ENCODE assay signal across 8 cellular contexts in the genomic region with DNA sequence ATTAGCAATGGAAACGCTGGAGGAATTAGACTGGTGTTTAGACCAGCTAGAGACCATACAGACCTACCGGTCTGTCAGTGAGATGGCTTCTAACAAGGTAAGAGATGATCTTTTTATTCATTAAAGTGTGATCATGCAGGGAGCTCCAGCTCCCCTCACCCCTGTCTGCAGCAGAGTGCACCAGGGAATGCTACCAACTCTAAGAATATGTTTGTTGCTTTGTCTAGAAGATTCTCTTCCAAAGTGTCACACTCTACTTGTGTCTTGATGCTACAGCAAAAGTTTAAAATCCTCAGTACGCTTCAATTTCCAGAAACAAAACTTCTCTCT.
A peak's percentile ranks its signal among the peaks of the same experiment; 100 is the strongest.
DNase-seq lines count a peak whose midpoint lies in the region; ATAC-seq, FAIRE-seq and TF ChIP-seq lines count a peak whose summit lies in the region.

No MANE protein-coding gene starts in this region.

- H3K27me3 Mint-ChIP-seq in neural crest cell (ENCODE audit: low read depth): no peaks in the 10 kb centered on the region

- H3K9me3 ChIP-seq in BLaER1 (no peaks in the 10 kb centered on the region; the same call in 1 of the 2 replicates), endothelial cell of umbilical vein (replicated peaks; ENCODE audit: control insufficient read depth, insufficient read depth, low read length) (no peaks in the 10 kb centered on the region)

- H3K27me3 ChIP-seq in BLaER1: peaks cover 35% of the 10 kb centered on the region; the same call in 1 of the 2 replicates
- H3K27me3 ChIP-seq in endothelial cell of umbilical vein (ENCODE audit: control insufficient read depth in 2 of 2, insufficient read depth in 2 of 2, low read length in 2 of 2): no peaks in the 10 kb centered on the region

- no peaks in the 10 kb centered on the region for H3K9me3 Mint-ChIP-seq in neural crest cell

- H3K36me3 ChIP-seq in BLaER1: no peaks in the 10 kb centered on the region
- peaks cover 0 to 4% of the 10 kb centered on the region in 2 experiments for H3K36me3 ChIP-seq in endothelial cell of umbilical vein (ENCODE audit: control insufficient read depth in 2 of 2, extremely low read depth in 1 of 2, insufficient read depth in 2 of 2, low read length in 2 of 2)

- H3K9ac ChIP-seq in BLaER1: peak overlapping the region; percentile 25; the same call in 1 of the 2 replicates
- peak overlapping the region; percentile 100 for H3K9ac ChIP-seq in endothelial cell of umbilical vein (replicated peaks; ENCODE audit: extremely low read depth, insufficient read depth, low read length)

- H3K9me1 ChIP-seq in endothelial cell of umbilical vein (replicated peaks; ENCODE audit: control insufficient read depth, extremely low read depth, insufficient read depth, low read length): no peaks in the 10 kb centered on the region

- dilution Hi-C loops in endothelial cell of umbilical vein (cut with MboI; ENCODE audit: extremely low pct_ligation_motif_present, low sequenced_read_pairs): loop anchor here (25.0 kb wide), 1 partner anchor 205 kb away; the partner anchor contains the start of gene SGIP1

- H4K20me1 ChIP-seq in BLaER1 (no peaks in the 10 kb centered on the region), endothelial cell of umbilical vein (replicated peaks; ENCODE audit: control insufficient read depth, extremely low read depth, insufficient read depth, low read length) (no peaks in the 10 kb centered on the region)

- intact Hi-C loops in endothelial cell of umbilical vein (cut with micrococcal nuclease): loop anchor here (1.0 to 10.0 kb wide), 6 partner anchors 31 to 602 kb away; no protein-coding TSS in a partner anchor

- H3K4me1 Mint-ChIP-seq in neural crest cell: peaks cover 68% of the 10 kb centered on the region

- TF ChIP-seq CTCF in LNCaP clone FGC (IDR thresholded peaks at IDR 0.05; ENCODE audit: control insufficient read depth, extremely low read depth, insufficient read depth) (no peak), endothelial cell of umbilical vein (IDR thresholded peaks at IDR 0.05; ENCODE audit: extremely low read depth in 1 of 2, insufficient read depth in 1 of 2, low read depth in 1 of 2, low read length in 2 of 2) (no peak), neural crest cell (conservative IDR thresholded peaks at IDR 0.05) (peak; percentile 7)

- peaks cover 73% of the 10 kb centered on the region for H3K4me1 ChIP-seq in BLaER1
- peaks cover 35% of the 10 kb centered on the region for H3K4me1 ChIP-seq in endothelial cell of umbilical vein (ENCODE audit: control insufficient read depth, extremely low read depth, insufficient read depth, low read length)

- TSS peak; percentile 38 for BruUV-seq in endothelial cell of umbilical vein (replicated peaks; lab: Mats Ljungman, UMichigan)

- no peak for FAIRE-seq in endothelial cell of umbilical vein (lab: Jason Lieb, UNC)

- no peak overlapping the region for H2AFZ ChIP-seq in endothelial cell of umbilical vein (ENCODE audit: low read depth, low read length)

- peaks cover 48% of the 10 kb centered on the region for H3K79me2 ChIP-seq in endothelial cell of umbilical vein (ENCODE audit: control insufficient read depth, insufficient read depth, low read length)

- H3K4me2 ChIP-seq in BLaER1 (peak overlapping the region; percentile 68), endothelial cell of umbilical vein (ENCODE audit: insufficient read depth, low read length) (peak overlapping the region; percentile 100)

- DNase-seq in LNCaP clone FGC (ENCODE audit: low read depth) (no peak), endothelial cell of umbilical vein (ENCODE audit: low read depth, low spot score) (no peak), neural crest cell (ENCODE audit: low read depth, low spot score) (no peak), cerebellar nuclear complex (lab: John Stamatoyannopoulos, UW) (no peak), AG08395 (ENCODE audit: low spot score) (no peak)

- peak overlapping the region; percentile 94 for H3K4me3 Mint-ChIP-seq in neural crest cell

- POLR2A ChIA-PET in endothelial cell of umbilical vein (lab: Charles Lee): interaction anchor here (0.8 to 2.1 kb wide), 11 partner anchors 10 to 80 kb away, joined by 3 to 13 read pairs (median 6); no protein-coding TSS in a partner anchor

- H3K27ac ChIP-seq in BLaER1 (no peak overlapping the region), endothelial cell of umbilical vein (ENCODE audit: insufficient read depth, low read depth, low read length) (peak overlapping the region; percentile 95)

- CTCF ChIA-PET in endothelial cell of umbilical vein (lab: Charles Lee): interaction anchor here (0.7 to 4.1 kb wide), 23 partner anchors 10 to 171 kb away, joined by 3 to 51 read pairs (median 6); no protein-coding TSS in a partner anchor

- no peak for TF ChIP-seq POLR2A in endothelial cell of umbilical vein (IDR thresholded peaks at IDR 0.05; ENCODE audit: low read depth, low read length)

- H3K27ac Mint-ChIP-seq in neural crest cell (ENCODE audit: unreplicated experiment): peak overlapping the region; percentile 97

- no peak for ATAC-seq in GM18858 (IDR thresholded peaks at IDR 0.05; ENCODE audit: unreplicated experiment)
- ATAC-seq in HG03439 (IDR thresholded peaks at IDR 0.05; ENCODE audit: unreplicated experiment): no peak

- peaks cover 3% of the 10 kb centered on the region for H3K36me3 Mint-ChIP-seq in neural crest cell (ENCODE audit: low read depth)

- peak overlapping the region; percentile 59 for H3K4me3 ChIP-seq in BLaER1
- peak overlapping the region; percentile 47 for H3K4me3 ChIP-seq in LNCaP clone FGC (ENCODE audit: low read depth, low read length)
- peak overlapping the region; percentile 77 to 98 (median 92) for H3K4me3 ChIP-seq in endothelial cell of umbilical vein (replicated peaks in 1 of 3; ENCODE audit: insufficient read depth in 1 of 3, low read depth in 1 of 3, low read length in 3 of 3)

TF ChIP-seq in endothelial cell of umbilical vein, 7 proteins besides CTCF, POLR2A, EP300 and RAD21:
- TF ChIP-seq POLR2AphosphoS5 (IDR thresholded peaks at IDR 0.05; ENCODE audit: insufficient read depth, low read depth, low read length) (no peak), EZH2 (IDR thresholded peaks at IDR 0.05; ENCODE audit: borderline replicate concordance, low read depth, low read length, severe bottlenecking) (no peak), JUN (IDR thresholded peaks at IDR 0.05; ENCODE audit: borderline replicate concordance, insufficient read depth, insufficient read length, low read depth) (no peak), FOS (IDR thresholded peaks at IDR 0.05; ENCODE audit: borderline replicate concordance, insufficient read depth, low read length) (no peak), GATA2 (IDR thresholded peaks at IDR 0.05; ENCODE audit: insufficient read depth, insufficient read length, low read depth, low read length) (no peak), MYC (IDR thresholded peaks at IDR 0.05; ENCODE audit: low read depth, low read length) (no peak)
- TF ChIP-seq, protein P1, sequence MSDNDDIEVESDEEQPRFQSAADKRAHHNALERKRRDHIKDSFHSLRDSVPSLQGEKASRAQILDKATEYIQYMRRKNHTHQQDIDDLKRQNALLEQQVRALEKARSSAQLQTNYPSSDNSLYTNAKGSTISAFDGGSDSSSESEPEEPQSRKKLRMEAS (IDR thresholded peaks at IDR 0.05; ENCODE audit: insufficient read depth, insufficient read length): no peak
